ENCODE assay signal across 8 cellular contexts in genomic region chr10:110414563-110415309, GRCh38.
A peak's percentile ranks its signal among the peaks of the same experiment; 100 is the strongest.
DNase-seq lines count a peak whose midpoint lies in the region; ATAC-seq and TF ChIP-seq lines count a peak whose summit lies in the region.

No MANE protein-coding gene starts in this region.

- H3K36me3 Mint-ChIP-seq in neural progenitor cell, result no peaks in the 10 kb centered on the region

- H3K9me3 Mint-ChIP-seq in neural progenitor cell, result no peaks in the 10 kb centered on the region

- H3K9me3 ChIP-seq in neural progenitor cell (ENCODE audit: low read depth), result no peaks in the 10 kb centered on the region

- TF ChIP-seq CTCF in neural progenitor cell (IDR thresholded peaks at IDR 0.05), result no peak

- peak; percentile 53 to 74 for DNase-seq in NOMO-1 (lab: John Stamatoyannopoulos, UW; ENCODE audit: unreplicated experiment in 2 of 2)
- no peak for DNase-seq in NOMO-1 treated with dmso at 0.1 percent for 144 hours (lab: John Stamatoyannopoulos, UW; ENCODE audit: unreplicated experiment)
- DNase-seq in T follicular helper cell (ENCODE audit: low read depth), result peak; percentile 80
- DNase-seq in amniotic epithelial cell (ENCODE audit: low read depth), result peak; percentile 69
- no peak for DNase-seq in neural progenitor cell (ENCODE audit: low spot score)
- DNase-seq in DMS79 (lab: John Stamatoyannopoulos, UW), result no peak
- DNase-seq in DMS 273 treated with DMSO at 0.1 percent for 48 hours (lab: John Stamatoyannopoulos, UW), result no peak

- no peaks in the 10 kb centered on the region for H3K4me1 ChIP-seq in neural progenitor cell

- H3K79me2 ChIP-seq in neural progenitor cell (ENCODE audit: low read depth), result no peaks in the 10 kb centered on the region

- no peak overlapping the region for H2AFZ ChIP-seq in neural progenitor cell (replicated peaks)

- peaks cover 13% of the 10 kb centered on the region for H3K4me1 Mint-ChIP-seq in neural progenitor cell

- no peaks in the 10 kb centered on the region for H4K20me1 ChIP-seq in neural progenitor cell (ENCODE audit: low read depth)

- H3F3A ChIP-seq in neural progenitor cell (ENCODE audit: low read depth), result no peaks in the 10 kb centered on the region

- no peak overlapping the region for H3K9ac ChIP-seq in neural progenitor cell

- H3K4me3 ChIP-seq in neural progenitor cell, result no peak overlapping the region

- H3K4me2 ChIP-seq in neural progenitor cell, result no peak overlapping the region

- H3K4me3 Mint-ChIP-seq in neural progenitor cell, result no peak overlapping the region

- H3K27ac ChIP-seq in neural progenitor cell, result no peak overlapping the region

- no peaks in the 10 kb centered on the region for H3K27me3 ChIP-seq in neural progenitor cell

- peak; percentile 74 for ATAC-seq in HG03159 (IDR thresholded peaks at IDR 0.05; ENCODE audit: unreplicated experiment)

- H3K27me3 Mint-ChIP-seq in neural progenitor cell (ENCODE audit: insufficient read depth, low read depth), result peaks cover 4% of the 10 kb centered on the region

- H3K27ac Mint-ChIP-seq in neural progenitor cell, result peak overlapping the region; percentile 79

- no peaks in the 10 kb centered on the region for H3K36me3 ChIP-seq in neural progenitor cell

Comparison
In these comparisons a context has a peak if more than half of its experiments do, and no peak if none do; other contexts are left out.
1. DNase-seq: peak in NOMO-1 (2 of 2), T follicular helper cell (single experiment) and amniotic epithelial cell (single experiment); none in NOMO-1 treated with dmso at 0.1 percent for 144 hours (single experiment), neural progenitor cell (single experiment), DMS79 (single experiment) and DMS 273 treated with DMSO at 0.1 percent for 48 hours (single experiment).